In genomic region chr9:124284237-124284831, GRCh38 we compare ENCODE assay signal across 11 cellular contexts. TPM values are rescaled to one million over a fixed set of nuclear protein-coding genes. Genes with fewer than 3 reads are reported as not detected.
DNase-seq lines count a peak whose midpoint lies in the region; ATAC-seq and TF ChIP-seq lines count a peak whose summit lies in the region.
"Had no signal": no experiment of that assay in that cellular context is flagged by ENCODE, and none has a peak within 500 bp of the region (broad histone marks: within the 10 kb centered on the region; RNA-seq: fewer than 3 reads in every experiment).

No MANE protein-coding gene starts in this region.

- 29% methylated on average over 10 of the region's 18 CpGs for WGBS in right lobe of liver (ENCODE audit: insufficient coverage, low coverage, low lambda C conversion rate, missing lambda C conversion rate)
- WGBS in stomach, 5 donors = 57 to 68% (median 65%) methylated on average over 16 to 18 of the region's 18 CpGs

- H3K27ac Mint-ChIP-seq in dendritic cell treated with granulocyte-macrophage colony-stimulating factor and Interleukin-4, amounts not matched to agents 40 ng/mL and 50 ng/mL, for 4 days = peak overlapping the region; percentile 90
- H3K27ac Mint-ChIP-seq in activated CD8-positive, alpha-beta memory T cell treated with anti-CD3 and anti-CD28 coated beads, Interleukin-2, amount 10 ng/mL, durations not matched to agents 7 days and 5 days = no peak overlapping the region

- peak; percentile 60 for DNase-seq in HuH-7 (ENCODE audit: low spot score)
- DNase-seq in right lobe of liver = peak in 2 of 3 donors; percentile 74
- DNase-seq in stomach = no peak
- DNase-seq in activated CD8-positive, alpha-beta memory T cell treated with anti-CD3 and anti-CD28 coated beads, Interleukin-2, amount 10 ng/mL, durations not matched to agents 7 days and 5 days = no peak
- DNase-seq in activated effector memory CD4-positive, alpha-beta T cell treated with anti-CD3 and anti-CD28 coated beads, Interleukin-2, amount 50 U/mL, for 16 hours = no peak
- no peak for DNase-seq in cerebellar cortex (ENCODE audit: low spot score)
- DNase-seq: Caco-2, NCI-H146 had no signal

- H3K9me3 Mint-ChIP-seq in dendritic cell treated with granulocyte-macrophage colony-stimulating factor and Interleukin-4, amounts not matched to agents 40 ng/mL and 50 ng/mL, for 4 days = no peaks in the 10 kb centered on the region
- H3K9me3 Mint-ChIP-seq in activated CD8-positive, alpha-beta memory T cell treated with anti-CD3 and anti-CD28 coated beads, Interleukin-2, amount 10 ng/mL, durations not matched to agents 7 days and 5 days (ENCODE audit: low read depth) = no peaks in the 10 kb centered on the region

- H3K4me1 Mint-ChIP-seq in dendritic cell treated with granulocyte-macrophage colony-stimulating factor and Interleukin-4, amounts not matched to agents 40 ng/mL and 50 ng/mL, for 4 days (ENCODE audit: low read depth) = peaks cover 97% of the 10 kb centered on the region
- H3K4me1 Mint-ChIP-seq in activated CD8-positive, alpha-beta memory T cell treated with anti-CD3 and anti-CD28 coated beads, Interleukin-2, amount 10 ng/mL, durations not matched to agents 7 days and 5 days = peaks cover 31% of the 10 kb centered on the region

- intact Hi-C loops in dendritic cell treated with granulocyte-macrophage colony-stimulating factor and Interleukin-4, amounts not matched to agents 40 ng/mL and 50 ng/mL, for 4 days (cut with micrococcal nuclease) = no loop called here
- intact Hi-C loops in right lobe of liver (cut with DNase I) = no loop called here
- intact Hi-C loops in stomach (cut with DNase I; ENCODE audit: low total_unique reads) = no loop called here

- H3K27me3 Mint-ChIP-seq in dendritic cell treated with granulocyte-macrophage colony-stimulating factor and Interleukin-4, amounts not matched to agents 40 ng/mL and 50 ng/mL, for 4 days = no peaks in the 10 kb centered on the region
- no peaks in the 10 kb centered on the region for H3K27me3 Mint-ChIP-seq in activated CD8-positive, alpha-beta memory T cell treated with anti-CD3 and anti-CD28 coated beads, Interleukin-2, amount 10 ng/mL, durations not matched to agents 7 days and 5 days

- CTCF ChIA-PET in activated CD8-positive, alpha-beta memory T cell treated with anti-CD3 and anti-CD28 coated beads, Interleukin-2, amount 10 ng/mL, durations not matched to agents 7 days and 5 days (lab: Charles Lee) = no interaction called here

- peak; percentile 18 to 60 (median 33) for ATAC-seq in right lobe of liver
- no peak for ATAC-seq in activated CD8-positive, alpha-beta memory T cell treated with anti-CD3 and anti-CD28 coated beads, Interleukin-2, amount 10 ng/mL, durations not matched to agents 7 days and 5 days
- ATAC-seq in activated CD4-positive, CD25-positive, alpha-beta regulatory T cell treated with anti-CD3 and anti-CD28 coated beads, Interleukin-2, amount 50 U/mL, for 24 hours = no peak

- H3K4me3 Mint-ChIP-seq in dendritic cell treated with granulocyte-macrophage colony-stimulating factor and Interleukin-4, amounts not matched to agents 40 ng/mL and 50 ng/mL, for 4 days = no peak overlapping the region
- no peak overlapping the region for H3K4me3 Mint-ChIP-seq in activated CD8-positive, alpha-beta memory T cell treated with anti-CD3 and anti-CD28 coated beads, Interleukin-2, amount 10 ng/mL, durations not matched to agents 7 days and 5 days

- H3K4me1 ChIP-seq in right lobe of liver (peaks cover 3 to 85% (median 60%) of the 10 kb centered on the region in 4 donors), stomach (peaks cover 70 to 100% (median 85%) of the 10 kb centered on the region in 4 donors)

- H3K36me3 ChIP-seq in right lobe of liver (no peaks in the 10 kb centered on the region), stomach (no peaks in the 10 kb centered on the region)
- H3K36me3 ChIP-seq: cardiac muscle cell had no signal

- peak overlapping the region; percentile 79 to 90 (median 87) for H3K27ac ChIP-seq in right lobe of liver
- peak overlapping the region; percentile 13 to 86 (median 84) for H3K27ac ChIP-seq in stomach
- H3K27ac ChIP-seq: cardiac muscle cell had no signal

- H3K4me3 ChIP-seq in right lobe of liver (peak overlapping the region in 1 of 3 donors; percentile 0), stomach (no peak overlapping the region)
- H3K4me3 ChIP-seq: cardiac muscle cell had no signal

- peaks cover 74% of the 10 kb centered on the region for H3K36me3 Mint-ChIP-seq in dendritic cell treated with granulocyte-macrophage colony-stimulating factor and Interleukin-4, amounts not matched to agents 40 ng/mL and 50 ng/mL, for 4 days (ENCODE audit: low read depth)
- no peaks in the 10 kb centered on the region for H3K36me3 Mint-ChIP-seq in activated CD8-positive, alpha-beta memory T cell treated with anti-CD3 and anti-CD28 coated beads, Interleukin-2, amount 10 ng/mL, durations not matched to agents 7 days and 5 days

- TF ChIP-seq EP300 in stomach (IDR thresholded peaks at IDR 0.05) = no peak

- H3K9me3 ChIP-seq in right lobe of liver (no peaks in the 10 kb centered on the region), stomach (no peaks in the 10 kb centered on the region)
- H3K9me3 ChIP-seq: Caco-2 had no signal

- H3K27me3 ChIP-seq in right lobe of liver (no peaks in the 10 kb centered on the region), stomach (no peaks in the 10 kb centered on the region)
- H3K27me3 ChIP-seq: cardiac muscle cell had no signal

- TF ChIP-seq CTCF in right lobe of liver (IDR thresholded peaks at IDR 0.05) (no peak), stomach (IDR thresholded peaks at IDR 0.05) (no peak)

- TF ChIP-seq POLR2A in right lobe of liver (IDR thresholded peaks at IDR 0.05) = peak; percentile 71
- TF ChIP-seq POLR2A in stomach (IDR thresholded peaks at IDR 0.05) = no peak

RNA-seq across cellular contexts. Expression of gene NEK6, which starts 26.6 kb away (rescaled TPM):
- 100 to 1,000 TPM in 1 of 6 experiments, 10 to 100 TPM in 5; 61.6 to 128 (median 67.5) TPM for total RNA-seq in right lobe of liver
- 10 to 100 TPM; 24.5 to 76.8 (median 35.6) TPM for total RNA-seq in stomach
- polyA plus RNA-seq in stomach = 10 to 100 TPM in 2 of 3 donors, 1 to 10 TPM in 1; 6.0 to 18.9 (median 18.3) TPM
- total RNA-seq in activated CD8-positive, alpha-beta memory T cell treated with anti-CD3 and anti-CD28 coated beads, Interleukin-2, amount 10 ng/mL, durations not matched to agents 7 days and 5 days = 10 to 100 TPM in 1 of 2 experiments, 1 to 10 TPM in 1; 6.3 to 10.9 TPM

Comparison
In these comparisons a context has a peak if more than half of its experiments do, and no peak if none do; other contexts are left out.
1. DNase-seq: peak in HuH-7 (single experiment) and right lobe of liver (2 of 3); none in stomach (single experiment), activated CD8-positive, alpha-beta memory T cell treated with anti-CD3 and anti-CD28 coated beads, Interleukin-2, amount 10 ng/mL, durations not matched to agents 7 days and 5 days (single experiment), activated effector memory CD4-positive, alpha-beta T cell treated with anti-CD3 and anti-CD28 coated beads, Interleukin-2, amount 50 U/mL, for 16 hours (single experiment) and cerebellar cortex (single experiment).
2. ATAC-seq: peak in right lobe of liver (4 of 4); none in activated CD8-positive, alpha-beta memory T cell treated with anti-CD3 and anti-CD28 coated beads, Interleukin-2, amount 10 ng/mL, durations not matched to agents 7 days and 5 days (single experiment) and activated CD4-positive, CD25-positive, alpha-beta regulatory T cell treated with anti-CD3 and anti-CD28 coated beads, Interleukin-2, amount 50 U/mL, for 24 hours (0 of 2).